Comparison of ENCODE assay signal across 1 cellular context in the genomic region with DNA sequence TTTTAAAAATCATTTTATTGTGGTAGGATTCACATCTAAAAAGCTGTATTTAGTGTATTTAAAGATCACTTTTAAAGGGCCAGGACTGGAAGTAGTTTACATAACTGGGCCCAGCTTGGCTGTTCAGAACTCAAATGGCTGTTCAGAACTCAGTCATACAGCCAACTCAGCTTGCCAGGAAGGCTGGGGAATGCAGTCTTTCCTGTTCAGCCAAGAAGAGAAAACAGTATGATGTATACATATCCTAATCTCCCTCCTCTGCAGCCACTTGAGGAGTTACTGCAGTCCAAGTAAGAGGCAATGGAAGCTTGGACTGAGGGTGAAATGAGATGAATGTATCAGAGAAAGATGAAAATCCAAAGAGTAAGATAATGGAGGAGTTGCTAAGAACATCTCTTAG.
TF ChIP-seq lines count a peak whose summit lies in the region.

No MANE protein-coding gene starts in this region.

TF ChIP-seq in GM23338, 12 proteins besides CTCF, POLR2A, EP300 and RAD21 (continued from another document):
- TF ChIP-seq ZNF114 (CRISPR knock-in tag; IDR thresholded peaks at IDR 0.05), result no peak
